ENCODE assay signal across 36 cellular contexts in the genomic region with DNA sequence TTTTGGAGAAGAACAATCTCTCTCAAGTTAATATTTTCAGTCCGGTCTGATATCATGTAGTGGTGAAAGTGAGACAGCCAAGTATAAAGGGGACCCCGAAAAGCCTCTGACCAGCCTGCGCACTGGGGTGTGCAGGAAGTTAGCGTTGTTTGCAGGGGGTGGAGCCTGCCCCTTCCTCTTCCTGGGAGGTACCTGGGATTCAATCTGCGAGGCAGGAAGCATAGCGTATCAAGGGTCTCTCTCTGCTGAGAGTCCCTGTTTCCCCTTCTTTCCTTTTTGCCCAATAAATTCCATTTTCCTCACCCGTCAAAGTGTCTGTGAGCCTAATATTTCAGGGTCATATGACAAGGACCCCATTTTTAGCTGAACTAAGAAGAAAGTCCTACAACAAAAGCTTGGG. TPM values are rescaled to one million over a fixed set of nuclear protein-coding genes. Genes with fewer than 3 reads are reported as not detected.
DNase-seq lines count a peak whose midpoint lies in the region; ATAC-seq, FAIRE-seq and TF ChIP-seq lines count a peak whose summit lies in the region.
"Had no signal": no experiment of that assay in that cellular context is flagged by ENCODE, and none has a peak within 500 bp of the region (broad histone marks: within the 10 kb centered on the region; RNA-seq: fewer than 3 reads in every experiment).

No MANE protein-coding gene starts in this region.

- H3K27me3 ChIP-seq in HepG2 (ENCODE audit: control insufficient read depth in 1 of 2, insufficient read depth in 2 of 2, low read length in 2 of 2) = no peaks in the 10 kb centered on the region
- no peaks in the 10 kb centered on the region for H3K27me3 ChIP-seq in right lobe of liver
- H3K27me3 ChIP-seq in GM23338 (ENCODE audit: insufficient read depth) = no peaks in the 10 kb centered on the region
- no peaks in the 10 kb centered on the region for H3K27me3 ChIP-seq in PC-9 (ENCODE audit: insufficient read depth, low read depth)
- H3K27me3 ChIP-seq in neuronal stem cell (ENCODE audit: control insufficient read depth in 3 of 3, insufficient read depth in 3 of 3, low read depth in 1 of 3, low read length in 3 of 3) = no peaks in the 10 kb centered on the region
- H3K27me3 ChIP-seq: BE2C; BLaER1; BLaER1 treated with 17β-estradiol and CSF1 and Interleukin-3, amounts not matched to agents 10 nM and 100 nM had no signal

- no peak for TF ChIP-seq RAD21 in HepG2 (CRISPR knock-in tag; IDR thresholded peaks at IDR 0.05)

- TF ChIP-seq POLR2A in HepG2 (IDR thresholded peaks at IDR 0.05; ENCODE audit: insufficient read depth in 1 of 2, low read depth in 2 of 2, low read length in 2 of 2) (no peak), right lobe of liver (IDR thresholded peaks at IDR 0.05) (no peak), lower leg skin (IDR thresholded peaks at IDR 0.05) (no peak)

- no peak for TF ChIP-seq EP300 in HepG2 (IDR thresholded peaks at IDR 0.05; ENCODE audit: low read depth in 2 of 2, low read length in 2 of 2)
- TF ChIP-seq EP300 in HepG2 (CRISPR knock-in tag; IDR thresholded peaks at IDR 0.05; ENCODE audit: borderline replicate concordance) = no peak

- H3K4me2 ChIP-seq in HepG2 (ENCODE audit: low read depth, low read length) (peak overlapping the region; percentile 46), GM23338 (no peak overlapping the region), PC-9 (no peak overlapping the region), neuronal stem cell (ENCODE audit: insufficient read depth, low read length, poor library complexity, severe bottlenecking) (no peak overlapping the region)
- H3K4me2 ChIP-seq: A549, BLaER1 had no signal

- H3K9me2 ChIP-seq in GM23338 (ENCODE audit: insufficient read depth) (peaks cover 4% of the 10 kb centered on the region), PC-9 (ENCODE audit: insufficient read depth) (peaks cover 3% of the 10 kb centered on the region; the same call in 1 of the 2 replicates)

- CTCF ChIA-PET in HepG2 (lab: Yijun Ruan, JAX; ENCODE audit: low intra/inter-chr PET ratio, low total read pairs) = no interaction called here
- CTCF ChIA-PET in PC-9 (lab: Charles Lee) = no interaction called here
- CTCF ChIA-PET in activated CD8-positive, alpha-beta T cell treated with anti-CD3 and anti-CD28 coated beads for 36 hours (lab: Charles Lee) = no interaction called here

- ATAC-seq in HepG2 = no peak
- ATAC-seq in right lobe of liver = no peak
- ATAC-seq in GM23338 = no peak
- no peak for ATAC-seq in activated CD8-positive, alpha-beta T cell treated with anti-CD3 and anti-CD28 coated beads for 36 hours
- ATAC-seq: A549; CD8-positive, alpha-beta T cell had no signal

- no peak for DNase-seq in HepG2 (ENCODE audit: low spot score)
- DNase-seq in right lobe of liver = no peak
- no peak for DNase-seq in GM23338 (ENCODE audit: low spot score)
- no peak for DNase-seq in PC-9
- no peak for DNase-seq in neuronal stem cell (ENCODE audit: low spot score)
- no peak for DNase-seq in CD14-positive monocyte (ENCODE audit: low spot score)
- no peak for DNase-seq in activated CD8-positive, alpha-beta T cell treated with anti-CD3 and anti-CD28 coated beads for 36 hours
- no peak for DNase-seq in lower leg skin (ENCODE audit: low spot score in 2 of 2)
- DNase-seq: 8988T; ACHN; AML-193; BE2C; C1 segment of cervical spinal cord; Caco-2; Calu3; CD4-positive, alpha-beta memory T cell; CD4-positive, alpha-beta T cell; CD4-positive, CD25-positive, alpha-beta regulatory T cell; CD8-positive, alpha-beta memory T cell; CD8-positive, alpha-beta T cell; COR-L47; DMS 273 treated with DMSO at 0.1 percent for 48 hours; DMS153; DMS53; DMS79; DMS79 treated with DMSO at 0.1 percent for 48 hours; DND-41; EL had no signal

- in situ Hi-C loops in HepG2 (cut with HindIII; ENCODE audit: extremely low pct_ligation_motif_present, low pct_unique_long_range_greater_than_20kb) = no loop called here

- POLR2A ChIA-PET in HepG2 (lab: Yijun Ruan, JAX) (no interaction called here), PC-9 (lab: Charles Lee; ENCODE audit: unreplicated experiment) (no interaction called here)
- POLR2A ChIA-PET in activated CD8-positive, alpha-beta T cell treated with anti-CD3 and anti-CD28 coated beads for 36 hours (lab: Charles Lee) = no interaction called here

- no peaks in the 10 kb centered on the region for H3K36me3 ChIP-seq in HepG2 (replicated peaks in 1 of 2; ENCODE audit: control insufficient read depth in 1 of 2, insufficient read depth in 2 of 2, low read length in 2 of 2)
- no peaks in the 10 kb centered on the region for H3K36me3 ChIP-seq in right lobe of liver
- H3K36me3 ChIP-seq in GM23338 (ENCODE audit: insufficient read depth) = no peaks in the 10 kb centered on the region
- no peaks in the 10 kb centered on the region for H3K36me3 ChIP-seq in PC-9 (ENCODE audit: low read depth)
- no peaks in the 10 kb centered on the region for H3K36me3 ChIP-seq in neuronal stem cell (replicated peaks in 1 of 2; ENCODE audit: control insufficient read depth in 2 of 2, insufficient read depth in 2 of 2, low read length in 2 of 2)
- H3K36me3 ChIP-seq: BE2C; BLaER1; BLaER1 treated with 17β-estradiol and CSF1 and Interleukin-3, amounts not matched to agents 10 nM and 100 nM had no signal

- H3K4me3 ChIP-seq in HepG2 (replicated peaks in 1 of 3; ENCODE audit: insufficient read depth in 1 of 3, low read depth in 2 of 3, low read length in 3 of 3) (no peak overlapping the region), right lobe of liver (no peak overlapping the region), GM23338 (no peak overlapping the region), PC-9 (no peak overlapping the region), neuronal stem cell (ENCODE audit: low read length in 2 of 2) (no peak overlapping the region), lower leg skin (ENCODE audit: low read depth, poor library complexity, severe bottlenecking) (no peak overlapping the region)
- H3K4me3 ChIP-seq: A549; BLaER1; BLaER1 treated with 17β-estradiol and CSF1 and Interleukin-3, amounts not matched to agents 10 nM and 100 nM had no signal

- no peak overlapping the region for H3K27ac ChIP-seq in HepG2 (ENCODE audit: extremely low read length, insufficient read depth, low read length)
- H3K27ac ChIP-seq in right lobe of liver = no peak overlapping the region
- H3K27ac ChIP-seq in GM23338 (ENCODE audit: low read depth) = no peak overlapping the region; the same call in 1 of the 2 replicates
- H3K27ac ChIP-seq in PC-9 = no peak overlapping the region
- no peak overlapping the region for H3K27ac ChIP-seq in neuronal stem cell (replicated peaks; ENCODE audit: low read length)
- H3K27ac ChIP-seq: 22Rv1; A549; BLaER1; BLaER1 treated with 17β-estradiol and CSF1 and Interleukin-3, amounts not matched to agents 10 nM and 100 nM; C4-2B had no signal

- no peak overlapping the region for H2BK15ac ChIP-seq in neuronal stem cell (ENCODE audit: low read length)

- FAIRE-seq in HepG2 (lab: Jason Lieb, UNC) = no peak
- FAIRE-seq: A204.1, A549, D721Med had no signal

- H3K4me1 ChIP-seq in HepG2 (ENCODE audit: insufficient read depth, low read length) (no peaks in the 10 kb centered on the region), right lobe of liver (no peaks in the 10 kb centered on the region), GM23338 (ENCODE audit: insufficient read depth) (no peaks in the 10 kb centered on the region), PC-9 (replicated peaks; ENCODE audit: insufficient read depth) (no peaks in the 10 kb centered on the region), neuronal stem cell (ENCODE audit: control insufficient read depth in 2 of 2, insufficient read depth in 1 of 2, low read depth in 1 of 2, low read length in 2 of 2) (no peaks in the 10 kb centered on the region)
- H3K4me1 ChIP-seq: A549, BE2C, BLaER1, Caco-2 had no signal

- no peak overlapping the region for H3K27ac Mint-ChIP-seq in GM23338
- no peak overlapping the region for H3K27ac Mint-ChIP-seq in CD14-positive monocyte
- H3K27ac Mint-ChIP-seq in activated CD8-positive, alpha-beta T cell treated with anti-CD3 and anti-CD28 coated beads for 36 hours = no peak overlapping the region
- H3K27ac Mint-ChIP-seq: B cell; CD4-positive, alpha-beta memory T cell; CD4-positive, alpha-beta T cell; CD4-positive, CD25-positive, alpha-beta regulatory T cell; CD8-positive, alpha-beta memory T cell; CD8-positive, alpha-beta T cell had no signal

- H3K79me2 ChIP-seq in HepG2 (ENCODE audit: insufficient read depth, low read length) (no peaks in the 10 kb centered on the region), GM23338 (replicated peaks; ENCODE audit: insufficient read depth) (no peaks in the 10 kb centered on the region), PC-9 (ENCODE audit: low read depth) (no peaks in the 10 kb centered on the region)

- no peaks in the 10 kb centered on the region for H3K79me1 ChIP-seq in neuronal stem cell (ENCODE audit: low read depth, low read length)

- BruUV-seq in HepG2 (replicated peaks; lab: Mats Ljungman, UMichigan) = no TSS peak
- BruUV-seq in PC-9 (replicated peaks; lab: Mats Ljungman, UMichigan) = no TSS peak

- H3K9ac ChIP-seq in HepG2 (ENCODE audit: insufficient read depth, low read depth, low read length) (no peak overlapping the region), neuronal stem cell (ENCODE audit: low read depth, low read length, poor library complexity) (no peak overlapping the region)
- H3K9ac ChIP-seq: BLaER1; BLaER1 treated with 17β-estradiol and CSF1 and Interleukin-3, amounts not matched to agents 10 nM and 100 nM had no signal

- H2BK12ac ChIP-seq in neuronal stem cell (ENCODE audit: low read length) = no peak overlapping the region

- H3K9me3 ChIP-seq in HepG2 (ENCODE audit: low read length) (no peaks in the 10 kb centered on the region), right lobe of liver (no peaks in the 10 kb centered on the region), PC-9 (ENCODE audit: insufficient read depth, low read depth) (no peaks in the 10 kb centered on the region), neuronal stem cell (replicated peaks in 1 of 2; ENCODE audit: control insufficient read depth in 2 of 2, insufficient read depth in 1 of 2, low read depth in 1 of 2, low read length in 2 of 2) (peaks cover 0 to 5% of the 10 kb centered on the region in 2 donors)
- H3K9me3 ChIP-seq: BE2C had no signal

- no peak overlapping the region for H2BK120ac ChIP-seq in neuronal stem cell (ENCODE audit: low read depth, low read length)

- no peak overlapping the region for H2BK5ac ChIP-seq in neuronal stem cell (ENCODE audit: low read length)

- 36% methylated on average over 7 of the region's 7 CpGs for WGBS in HepG2 (ENCODE audit: low lambda C conversion rate)
- 88% methylated on average over 4 of the region's 7 CpGs for WGBS in right lobe of liver (ENCODE audit: insufficient coverage, low coverage, low lambda C conversion rate, missing lambda C conversion rate)
- WGBS in neuronal stem cell (ENCODE audit: extremely low coverage in 2 of 2, insufficient read length in 2 of 2, insufficient replicate concordance in 1 of 2), 2 donors = no CpG with 5 or more reads among the region's 7 CpGs
- WGBS in lower leg skin, 2 donors = 94 to 99% methylated on average over 7 of the region's 7 CpGs

- H3K14ac ChIP-seq in neuronal stem cell (ENCODE audit: low read length) = no peak overlapping the region

- H3K27me3 Mint-ChIP-seq in GM23338 (ENCODE audit: insufficient read depth, low read depth, poor library complexity) (no peaks in the 10 kb centered on the region), CD14-positive monocyte (ENCODE audit: low read depth in 3 of 3) (peaks cover 0 to 2% (median 0%) of the 10 kb centered on the region in 3 donors)
- no peaks in the 10 kb centered on the region for H3K27me3 Mint-ChIP-seq in activated CD8-positive, alpha-beta T cell treated with anti-CD3 and anti-CD28 coated beads for 36 hours
- H3K27me3 Mint-ChIP-seq: B cell; CD4-positive, alpha-beta memory T cell; CD4-positive, alpha-beta T cell; CD4-positive, CD25-positive, alpha-beta regulatory T cell; CD8-positive, alpha-beta memory T cell had no signal

- no peak overlapping the region for H3K4ac ChIP-seq in neuronal stem cell (ENCODE audit: low read length)

- H3K4me1 Mint-ChIP-seq in GM23338 (no peaks in the 10 kb centered on the region), CD14-positive monocyte (no peaks in the 10 kb centered on the region)
- no peaks in the 10 kb centered on the region for H3K4me1 Mint-ChIP-seq in activated CD8-positive, alpha-beta T cell treated with anti-CD3 and anti-CD28 coated beads for 36 hours (ENCODE audit: low read depth)
- H3K4me1 Mint-ChIP-seq: B cell; CD4-positive, alpha-beta memory T cell; CD4-positive, CD25-positive, alpha-beta regulatory T cell; CD8-positive, alpha-beta memory T cell had no signal

- H3K4me3 Mint-ChIP-seq in GM23338 (no peak overlapping the region), CD14-positive monocyte (no peak overlapping the region)
- H3K4me3 Mint-ChIP-seq in activated CD8-positive, alpha-beta T cell treated with anti-CD3 and anti-CD28 coated beads for 36 hours = no peak overlapping the region
- H3K4me3 Mint-ChIP-seq: B cell; CD4-positive, alpha-beta memory T cell; CD4-positive, alpha-beta T cell; CD4-positive, CD25-positive, alpha-beta regulatory T cell; CD8-positive, alpha-beta memory T cell; CD8-positive, alpha-beta T cell had no signal

- TF ChIP-seq CTCF in HepG2 (CRISPR knock-in tag; IDR thresholded peaks at IDR 0.05) (no peak), right lobe of liver (IDR thresholded peaks at IDR 0.05) (no peak), GM23338 (conservative IDR thresholded peaks at IDR 0.05; ENCODE audit: low read depth in 2 of 2) (no peak), PC-9 (conservative IDR thresholded peaks at IDR 0.05) (no peak), CD14-positive monocyte (IDR thresholded peaks at IDR 0.05) (no peak), lower leg skin (IDR thresholded peaks at IDR 0.05) (no peak)
- TF ChIP-seq CTCF in activated CD8-positive, alpha-beta T cell treated with anti-CD3 and anti-CD28 coated beads for 36 hours (IDR thresholded peaks at IDR 0.05) = no peak

- H3K36me3 Mint-ChIP-seq in GM23338 (ENCODE audit: low read depth) (no peaks in the 10 kb centered on the region), CD14-positive monocyte (no peaks in the 10 kb centered on the region)
- H3K36me3 Mint-ChIP-seq in activated CD8-positive, alpha-beta T cell treated with anti-CD3 and anti-CD28 coated beads for 36 hours (ENCODE audit: low read depth) = peaks cover 6% of the 10 kb centered on the region
- H3K36me3 Mint-ChIP-seq: CD4-positive, alpha-beta memory T cell; CD4-positive, CD25-positive, alpha-beta regulatory T cell; CD8-positive, alpha-beta T cell had no signal

- intact Hi-C loops in HepG2 (cut with micrococcal nuclease; ENCODE audit: unreplicated experiment) = no loop called here
- intact Hi-C loops in right lobe of liver (cut with DNase I) = no loop called here
- intact Hi-C loops in PC-9 (cut with micrococcal nuclease; ENCODE audit: unreplicated experiment) = no loop called here
- intact Hi-C loops in CD14-positive monocyte (cut with micrococcal nuclease) = no loop called here
- intact Hi-C loops in activated CD8-positive, alpha-beta T cell treated with anti-CD3 and anti-CD28 coated beads for 36 hours (cut with micrococcal nuclease) = no loop called here
- intact Hi-C loops in lower leg skin (cut with DNase I; ENCODE audit: low total_unique reads) = no loop called here

- no peak overlapping the region for H4K8ac ChIP-seq in neuronal stem cell (ENCODE audit: low read depth, low read length)

- H3K18ac ChIP-seq in neuronal stem cell (ENCODE audit: low read length) = no peak overlapping the region

- H3K23ac ChIP-seq in neuronal stem cell (ENCODE audit: low read depth, low read length, poor library complexity) = no peak overlapping the region

- peaks cover 5% of the 10 kb centered on the region; the same call in 2 of the 3 replicates for H3K9me3 Mint-ChIP-seq in GM23338
- H3K9me3 Mint-ChIP-seq in CD14-positive monocyte = peaks cover 3 to 16% (median 10%) of the 10 kb centered on the region in 7 donors
- peaks cover 18% of the 10 kb centered on the region for H3K9me3 Mint-ChIP-seq in activated CD8-positive, alpha-beta T cell treated with anti-CD3 and anti-CD28 coated beads for 36 hours

- H2AFZ ChIP-seq in HepG2 (ENCODE audit: low read length) (peak overlapping the region; percentile 38), GM23338 (peak overlapping the region; percentile 12; the same call in 1 of the 2 replicates), PC-9 (peak overlapping the region; percentile 52; the same call in 1 of the 2 replicates), neuronal stem cell (ENCODE audit: low read length) (peak overlapping the region; percentile 20)

- no peaks in the 10 kb centered on the region for H3F3A ChIP-seq in GM23338 (replicated peaks; ENCODE audit: low read depth)
- no peaks in the 10 kb centered on the region for H3F3A ChIP-seq in PC-9 (ENCODE audit: insufficient read depth, low read depth)

- no peaks in the 10 kb centered on the region for H4K20me1 ChIP-seq in HepG2 (ENCODE audit: insufficient read depth, low read length)
- no peaks in the 10 kb centered on the region for H4K20me1 ChIP-seq in GM23338 (replicated peaks; ENCODE audit: insufficient read depth)
- H4K20me1 ChIP-seq in PC-9 (ENCODE audit: insufficient read depth) = no peaks in the 10 kb centered on the region
- H4K20me1 ChIP-seq: BLaER1; BLaER1 treated with 17β-estradiol and CSF1 and Interleukin-3, amounts not matched to agents 10 nM and 100 nM had no signal

- no peak overlapping the region for H2AK5ac ChIP-seq in neuronal stem cell (ENCODE audit: low read depth, low read length)

- H4K91ac ChIP-seq in neuronal stem cell (ENCODE audit: low read depth, low read length, poor library complexity) = no peak overlapping the region

RNA-seq across cellular contexts. Expression of gene CBLB, which starts 44.8 kb away (rescaled TPM):
- 5.1 and 9.8 TPM in 2 replicates for total RNA-seq in HepG2 (2016; rRNA removed; fragmentation: Illumina TruSeq; extraction: Trizol)
- total RNA-seq in HepG2 (2016; cell fraction: cytosol; rRNA removed; fragmentation: Illumina TruSeq; extraction: Trizol; ENCODE audit: low read depth) = 1.1 and 1.6 TPM in 2 replicates
- total RNA-seq in HepG2 (2016; cell fraction: insoluble cytoplasmic fraction; rRNA removed; fragmentation: Illumina TruSeq; extraction: Trizol) = 7.4 and 8.5 TPM in 2 replicates
- 2.3 and 3.5 TPM in 2 replicates for total RNA-seq in HepG2 (2016; cell fraction: membrane; rRNA removed; fragmentation: Illumina TruSeq; extraction: Trizol)
- total RNA-seq in HepG2 (2016; cell fraction: nucleus; rRNA removed; fragmentation: Illumina TruSeq; extraction: Trizol) = 36.8 and 38.2 TPM in 2 replicates
- polyA plus RNA-seq in HepG2 (2011; rRNA removed) = 14.9 and 16.4 TPM in 2 replicates
- polyA plus RNA-seq in HepG2 (2011; cell fraction: cytosol; rRNA removed) = 5.3 and 9.4 TPM in 2 replicates
- 24.6 and 25.9 TPM in 2 replicates for polyA plus RNA-seq in HepG2 (2011; cell fraction: nucleus; rRNA removed)
- 12.7 and 15.0 TPM in 2 replicates for polyA plus RNA-seq in HepG2 (2012)
- 0.40 and 0.97 TPM in 2 replicates for polyA plus RNA-seq in HepG2 (2016; cell fraction: cytosol; fragmentation: Illumina TruSeq; extraction: Trizol; ENCODE audit: low read depth)
- 4.2 and 6.6 TPM in 2 replicates for polyA plus RNA-seq in HepG2 (2016; cell fraction: insoluble cytoplasmic fraction; fragmentation: Illumina TruSeq; extraction: Trizol; ENCODE audit: low read depth)
- polyA plus RNA-seq in HepG2 (2016; cell fraction: membrane; fragmentation: Illumina TruSeq; extraction: Trizol; ENCODE audit: low read depth) = 1.3 and 1.9 TPM in 2 replicates
- 17.4 and 22.5 TPM in 2 replicates for polyA plus RNA-seq in HepG2 (2016; cell fraction: nucleus; fragmentation: Illumina TruSeq; extraction: Trizol; ENCODE audit: insufficient read depth, low read depth)
- 4.3 and 14.6 TPM in 2 replicates for polyA minus RNA-seq in HepG2 (2011; rRNA and poly(A)+ RNA removed; ENCODE audit: low replicate concordance)
- polyA minus RNA-seq in HepG2 (2011; cell fraction: cytosol; rRNA and poly(A)+ RNA removed) = 9.0 and 9.7 TPM in 2 replicates
- polyA minus RNA-seq in HepG2 (2011; cell fraction: nucleus; rRNA and poly(A)+ RNA removed) = 226 and 257 TPM in 2 replicates
- 10 to 100 TPM in 5 of 6 experiments, 1 to 10 TPM in 1; 9.4 to 21.4 (median 18.2) TPM for total RNA-seq in right lobe of liver
- 41.9 and 47.7 TPM in 2 replicates for total RNA-seq in GM23338 (2014; rRNA removed; shearing (Covaris generic))
- 20.5 TPM in 2 replicates for polyA plus RNA-seq in GM23338 (2016; fragmentation: Nextera tagmentation; extraction: Ambion mirVana)
- total RNA-seq in PC-9 (2021) = 29.8 and 44.0 TPM in 2 replicates
- 12.6 TPM for polyA plus RNA-seq in neuronal stem cell (2013, experiment 1 of 2)
- 11.8 TPM for polyA plus RNA-seq in neuronal stem cell (2013, experiment 2 of 2)
- 1 to 10 TPM; 1.6 to 3.6 TPM for polyA plus RNA-seq in CD14-positive monocyte
- total RNA-seq in activated CD8-positive, alpha-beta T cell treated with anti-CD3 and anti-CD28 coated beads for 36 hours = 100 to 1,000 TPM; 104 to 113 TPM
- 10 to 100 TPM; 17.0 to 33.8 (median 23.0) TPM for total RNA-seq in lower leg skin
